In the genomic region with DNA sequence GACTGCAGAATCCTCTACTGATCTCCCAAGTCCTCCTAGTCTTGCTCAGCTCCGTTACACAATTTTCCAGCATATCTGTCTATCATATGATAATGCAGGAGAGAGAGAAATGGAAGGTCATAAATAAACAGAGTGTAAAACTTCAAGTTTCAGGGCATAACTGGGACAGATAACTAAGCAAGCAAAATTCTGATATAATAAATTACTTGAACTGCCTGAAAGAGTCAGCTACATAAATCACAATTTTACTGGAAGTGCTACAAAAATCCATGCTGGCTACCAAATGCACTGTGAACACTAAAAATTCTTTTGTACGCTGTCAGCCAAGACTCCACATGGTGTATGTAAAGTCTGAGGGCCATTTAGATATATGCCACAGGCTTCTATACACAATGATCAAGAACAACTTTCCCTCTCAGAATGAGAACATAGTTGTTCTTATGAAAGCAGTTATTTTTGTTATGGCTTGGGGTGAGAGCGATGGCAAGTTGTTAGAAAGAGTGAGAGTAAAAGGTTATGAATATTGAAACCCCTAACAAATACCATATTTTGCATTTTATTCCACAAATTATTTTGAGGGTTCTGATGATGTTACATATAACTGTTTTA, we compare ENCODE assay signal across 16 cellular contexts. TPM values are rescaled to one million over a fixed set of nuclear protein-coding genes. Genes with fewer than 3 reads are reported as not detected.
DNase-seq lines count a peak whose midpoint lies in the region; ATAC-seq and TF ChIP-seq lines count a peak whose summit lies in the region.
"Had no signal": no experiment of that assay in that cellular context is flagged by ENCODE, and none has a peak within 500 bp of the region (broad histone marks: within the 10 kb centered on the region; RNA-seq: fewer than 3 reads in every experiment).

No MANE protein-coding gene starts in this region.

- CTCF ChIA-PET in HEK293 (lab: Yijun Ruan, JAX), result interaction anchor here (0.6 to 1.3 kb wide), 2 partner anchors 12 to 70 kb away, joined by 3 to 4 read pairs; no protein-coding TSS in a partner anchor

- no peak overlapping the region for H3K27ac ChIP-seq in HEK293 (ENCODE audit: extremely low read depth, low read depth, low read length)
- H3K27ac ChIP-seq: SK-N-MC had no signal

- peak; percentile 11 for DNase-seq in NCI-H69 (lab: John Stamatoyannopoulos, UW)
- DNase-seq in left kidney (ENCODE audit: low read depth, low spot score), result peak; percentile 38
- DNase-seq in KBM-7, result no peak
- DNase-seq: ACHN; CD4-positive, CD25-positive, alpha-beta regulatory T cell; MV-4-11; NCI-H1417 treated with DMSO at 0.1 percent for 48 hours; NCI-H2029; NCI-H2171; T-cell had no signal

- in situ Hi-C loops in KBM-7 (cut with MboI; ENCODE audit: low pct_unique_long_range_greater_than_20kb, low sequenced_read_pairs), result no loop called here

- POLR2A ChIA-PET in HEK293 (lab: Yijun Ruan, JAX), result no interaction called here

- no peaks in the 10 kb centered on the region for H3K36me3 ChIP-seq in HEK293 (ENCODE audit: control insufficient read depth in 2 of 2, insufficient read depth in 1 of 2, low read length in 2 of 2)

- H3K4me1 Mint-ChIP-seq in activated T-helper 17 cell treated with anti-CD3 and anti-CD28 coated beads, Interleukin-2, amount 50 U/mL, for 72 hours, result no peaks in the 10 kb centered on the region
- H3K4me1 Mint-ChIP-seq: CD4-positive, CD25-positive, alpha-beta regulatory T cell; T-cell had no signal

- no peaks in the 10 kb centered on the region for H3K9me3 ChIP-seq in HEK293 (ENCODE audit: control insufficient read depth, insufficient read depth, low read depth, low read length)

- H3K27ac Mint-ChIP-seq in activated T-helper 17 cell treated with anti-CD3 and anti-CD28 coated beads, Interleukin-2, amount 50 U/mL, for 72 hours, result no peak overlapping the region
- H3K27ac Mint-ChIP-seq: CD4-positive, CD25-positive, alpha-beta regulatory T cell; T-cell had no signal

- H3K27me3 Mint-ChIP-seq in activated T-helper 17 cell treated with anti-CD3 and anti-CD28 coated beads, Interleukin-2, amount 50 U/mL, for 72 hours, result peaks cover 6% of the 10 kb centered on the region

- TF ChIP-seq CTCF in HEK293 (tag by site-specific recombination; IDR thresholded peaks at IDR 0.05), result no peak

- ATAC-seq in GM19328 (IDR thresholded peaks at IDR 0.05; ENCODE audit: unreplicated experiment) (no peak), GM19395 (IDR thresholded peaks at IDR 0.05; ENCODE audit: unreplicated experiment) (no peak)
- no peak for ATAC-seq in activated T-helper 17 cell treated with anti-CD3 and anti-CD28 coated beads, Interleukin-2, amount 50 U/mL, for 72 hours (replicated peaks)
- ATAC-seq: Right ventricle myocardium inferior, T-cell had no signal

- H3K4me3 Mint-ChIP-seq in activated T-helper 17 cell treated with anti-CD3 and anti-CD28 coated beads, Interleukin-2, amount 50 U/mL, for 72 hours, result no peak overlapping the region
- H3K4me3 Mint-ChIP-seq: CD4-positive, CD25-positive, alpha-beta regulatory T cell; T-cell had no signal

- no peak overlapping the region for H3K4me3 ChIP-seq in HEK293 (ENCODE audit: low read depth, low read length)
- H3K4me3 ChIP-seq: SK-N-MC had no signal

- H3K9me3 Mint-ChIP-seq in activated T-helper 17 cell treated with anti-CD3 and anti-CD28 coated beads, Interleukin-2, amount 50 U/mL, for 72 hours, result no peaks in the 10 kb centered on the region
- H3K9me3 Mint-ChIP-seq: T-cell had no signal

- H3K4me1 ChIP-seq in HEK293 (ENCODE audit: control insufficient read depth, insufficient read depth, low read length), result peaks cover 13% of the 10 kb centered on the region

- no peaks in the 10 kb centered on the region for H3K36me3 Mint-ChIP-seq in activated T-helper 17 cell treated with anti-CD3 and anti-CD28 coated beads, Interleukin-2, amount 50 U/mL, for 72 hours (ENCODE audit: low read depth)
- H3K36me3 Mint-ChIP-seq: CD4-positive, CD25-positive, alpha-beta regulatory T cell; T-cell had no signal

TF ChIP-seq in HEK293, 187 proteins besides CTCF, POLR2A, EP300 and RAD21:
- TF ChIP-seq FEZF1 (tag by site-specific recombination; IDR thresholded peaks at IDR 0.05) (peak; percentile 74), ZNF10 (tag by site-specific recombination; IDR thresholded peaks at IDR 0.05) (no peak)
- TF ChIP-seq, protein P1, sequence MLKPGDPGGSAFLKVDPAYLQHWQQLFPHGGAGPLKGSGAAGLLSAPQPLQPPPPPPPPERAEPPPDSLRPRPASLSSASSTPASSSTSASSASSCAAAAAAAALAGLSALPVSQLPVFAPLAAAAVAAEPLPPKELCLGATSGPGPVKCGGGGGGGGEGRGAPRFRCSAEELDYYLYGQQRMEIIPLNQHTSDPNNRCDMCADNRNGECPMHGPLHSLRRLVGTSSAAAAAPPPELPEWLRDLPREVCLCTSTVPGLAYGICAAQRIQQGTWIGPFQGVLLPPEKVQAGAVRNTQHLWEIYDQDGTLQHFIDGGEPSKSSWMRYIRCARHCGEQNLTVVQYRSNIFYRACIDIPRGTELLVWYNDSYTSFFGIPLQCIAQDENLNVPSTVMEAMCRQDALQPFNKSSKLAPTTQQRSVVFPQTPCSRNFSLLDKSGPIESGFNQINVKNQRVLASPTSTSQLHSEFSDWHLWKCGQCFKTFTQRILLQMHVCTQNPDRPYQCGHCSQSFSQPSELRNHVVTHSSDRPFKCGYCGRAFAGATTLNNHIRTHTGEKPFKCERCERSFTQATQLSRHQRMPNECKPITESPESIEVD (tag by site-specific recombination; IDR thresholded peaks at IDR 0.05), result peak; percentile 93

RNA-seq across cellular contexts. Expression of gene GRIP1, which starts 41.1 kb away (rescaled TPM):
- under 1 TPM; 0.19 to 0.86 TPM for total RNA-seq in activated T-helper 17 cell treated with anti-CD3 and anti-CD28 coated beads, Interleukin-2, amount 50 U/mL, for 72 hours
